ENCODE assay signal across 1 cellular context in genomic region chr10:91614254-91614624, GRCh38.
TF ChIP-seq lines count a peak whose summit lies in the region.

No MANE protein-coding gene starts in this region.

TF ChIP-seq in K562, 482 proteins besides CTCF, POLR2A, EP300 and RAD21:
- TF ChIP-seq PPARD (CRISPR knock-in tag; IDR thresholded peaks at IDR 0.05) (no peak), MNT (conservative IDR thresholded peaks at IDR 0.05) (no peak), SAP30 (IDR thresholded peaks at IDR 0.05; ENCODE audit: borderline replicate concordance, insufficient read depth, low read depth, low read length, poor library complexity, severe bottlenecking) (no peak), ZBTB8A (IDR thresholded peaks at IDR 0.05; ENCODE audit: partially characterized antibody) (no peak)
